In the genomic region with DNA sequence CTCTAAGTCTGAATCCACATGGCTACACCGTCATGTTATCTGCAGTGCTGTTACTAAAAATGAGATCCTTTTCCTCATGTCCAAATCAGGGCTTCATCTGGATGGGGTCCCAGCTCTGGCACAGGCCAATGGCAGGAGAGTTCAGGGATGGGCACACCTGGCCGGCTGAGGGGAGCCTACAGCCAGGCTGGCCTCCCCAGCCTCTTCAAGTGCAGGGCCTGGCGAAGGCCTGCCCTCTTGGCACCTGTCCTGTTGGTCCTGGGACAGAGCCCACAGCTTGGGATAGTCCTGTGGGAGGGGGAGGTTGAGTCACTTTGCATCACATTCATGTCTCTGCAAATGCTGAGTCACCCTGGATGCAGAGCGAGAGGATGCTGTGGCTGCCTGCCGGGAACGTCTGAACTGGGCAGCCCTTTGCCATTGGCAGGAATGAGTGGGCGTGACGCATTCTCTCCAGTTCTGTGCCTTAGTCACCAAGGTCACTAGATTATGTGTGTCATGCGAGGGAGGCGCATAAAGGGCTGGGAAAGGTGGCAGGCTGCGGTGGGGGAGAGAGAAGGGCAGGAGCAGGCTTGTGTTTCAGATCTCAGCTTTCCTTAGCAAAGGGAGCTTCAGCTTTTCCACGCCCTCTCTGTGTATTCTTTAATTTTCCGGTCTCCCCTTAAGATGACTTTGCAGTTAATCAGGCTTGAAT, we compare ENCODE assay signal across 1 cellular context.
TF ChIP-seq lines count a peak whose summit lies in the region.

No MANE protein-coding gene starts in this region.

TF ChIP-seq in K562, 482 proteins besides CTCF, POLR2A, EP300 and RAD21 (continued from another document and continues in another):
- TF ChIP-seq, protein P1, sequence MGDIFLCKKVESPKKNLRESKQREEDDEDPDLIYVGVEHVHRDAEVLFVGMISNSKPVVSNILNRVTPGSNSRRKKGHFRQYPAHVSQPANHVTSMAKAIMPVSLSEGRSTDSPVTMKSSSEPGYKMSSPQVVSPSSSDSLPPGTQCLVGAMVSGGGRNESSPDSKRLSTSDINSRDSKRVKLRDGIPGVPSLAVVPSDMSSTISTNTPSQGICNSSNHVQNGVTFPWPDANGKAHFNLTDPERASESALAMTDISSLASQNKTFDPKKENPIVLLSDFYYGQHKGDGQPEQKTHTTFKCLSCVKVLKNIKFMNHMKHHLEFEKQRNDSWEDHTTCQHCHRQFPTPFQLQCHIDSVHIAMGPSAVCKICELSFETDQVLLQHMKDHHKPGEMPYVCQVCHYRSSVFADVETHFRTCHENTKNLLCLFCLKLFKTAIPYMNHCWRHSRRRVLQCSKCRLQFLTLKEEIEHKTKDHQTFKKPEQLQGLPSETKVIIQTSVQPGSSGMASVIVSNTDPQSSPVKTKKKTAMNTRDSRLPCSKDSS (IDR thresholded peaks at IDR 0.05; ENCODE audit: low read depth, partially characterized antibody), result no peak
- TF ChIP-seq ZNF695 (CRISPR knock-in tag; IDR thresholded peaks at IDR 0.05), result no peak
- TF ChIP-seq GTF2E2 (tag; IDR thresholded peaks at IDR 0.05), result no peak
- peak; percentile 92 for TF ChIP-seq SETDB1 (IDR thresholded peaks at IDR 0.05; ENCODE audit: low read length)
- peak; percentile 98 for TF ChIP-seq CTBP1 (IDR thresholded peaks at IDR 0.05; ENCODE audit: borderline replicate concordance)
- peak; percentile 79 for TF ChIP-seq MAFF (IDR thresholded peaks at IDR 0.05; ENCODE audit: low read length)
- TF ChIP-seq, protein P2, sequence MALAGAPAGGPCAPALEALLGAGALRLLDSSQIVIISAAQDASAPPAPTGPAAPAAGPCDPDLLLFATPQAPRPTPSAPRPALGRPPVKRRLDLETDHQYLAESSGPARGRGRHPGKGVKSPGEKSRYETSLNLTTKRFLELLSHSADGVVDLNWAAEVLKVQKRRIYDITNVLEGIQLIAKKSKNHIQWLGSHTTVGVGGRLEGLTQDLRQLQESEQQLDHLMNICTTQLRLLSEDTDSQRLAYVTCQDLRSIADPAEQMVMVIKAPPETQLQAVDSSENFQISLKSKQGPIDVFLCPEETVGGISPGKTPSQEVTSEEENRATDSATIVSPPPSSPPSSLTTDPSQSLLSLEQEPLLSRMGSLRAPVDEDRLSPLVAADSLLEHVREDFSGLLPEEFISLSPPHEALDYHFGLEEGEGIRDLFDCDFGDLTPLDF (CRISPR knock-in tag; IDR thresholded peaks at IDR 0.05), result no peak
- no peak for TF ChIP-seq SMAD3 (CRISPR knock-in tag; conservative IDR thresholded peaks at IDR 0.05)
- TF ChIP-seq TEAD1 (CRISPR knock-in tag; IDR thresholded peaks at IDR 0.05), result no peak; a peak in 1 of 4 replicates
- TF ChIP-seq, protein P3, sequence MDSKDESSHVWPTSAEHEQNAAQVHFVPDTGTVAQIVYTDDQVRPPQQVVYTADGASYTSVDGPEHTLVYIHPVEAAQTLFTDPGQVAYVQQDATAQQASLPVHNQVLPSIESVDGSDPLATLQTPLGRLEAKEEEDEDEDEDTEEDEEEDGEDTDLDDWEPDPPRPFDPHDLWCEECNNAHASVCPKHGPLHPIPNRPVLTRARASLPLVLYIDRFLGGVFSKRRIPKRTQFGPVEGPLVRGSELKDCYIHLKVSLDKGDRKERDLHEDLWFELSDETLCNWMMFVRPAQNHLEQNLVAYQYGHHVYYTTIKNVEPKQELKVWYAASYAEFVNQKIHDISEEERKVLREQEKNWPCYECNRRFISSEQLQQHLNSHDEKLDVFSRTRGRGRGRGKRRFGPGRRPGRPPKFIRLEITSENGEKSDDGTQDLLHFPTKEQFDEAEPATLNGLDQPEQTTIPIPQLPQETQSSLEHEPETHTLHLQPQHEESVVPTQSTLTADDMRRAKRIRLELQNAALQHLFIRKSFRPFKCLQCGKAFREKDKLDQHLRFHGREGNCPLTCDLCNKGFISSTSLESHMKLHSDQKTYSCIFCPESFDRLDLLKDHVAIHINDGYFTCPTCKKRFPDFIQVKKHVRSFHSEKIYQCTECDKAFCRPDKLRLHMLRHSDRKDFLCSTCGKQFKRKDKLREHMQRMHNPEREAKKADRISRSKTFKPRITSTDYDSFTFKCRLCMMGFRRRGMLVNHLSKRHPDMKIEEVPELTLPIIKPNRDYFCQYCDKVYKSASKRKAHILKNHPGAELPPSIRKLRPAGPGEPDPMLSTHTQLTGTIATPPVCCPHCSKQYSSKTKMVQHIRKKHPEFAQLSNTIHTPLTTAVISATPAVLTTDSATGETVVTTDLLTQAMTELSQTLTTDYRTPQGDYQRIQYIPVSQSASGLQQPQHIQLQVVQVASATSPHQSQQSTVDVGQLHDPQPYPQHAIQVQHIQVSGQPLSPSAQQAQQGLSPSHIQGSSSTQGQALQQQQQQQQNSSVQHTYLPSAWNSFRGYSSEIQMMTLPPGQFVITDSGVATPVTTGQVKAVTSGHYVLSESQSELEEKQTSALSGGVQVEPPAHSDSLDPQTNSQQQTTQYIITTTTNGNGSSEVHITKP (IDR thresholded peaks at IDR 0.05; ENCODE audit: partially characterized antibody), result peak; percentile 58
- 0 out of 2 replicates have a peak, but pooled peaks have one; percentile 16 for TF ChIP-seq E2F3 (CRISPR knock-in tag; IDR thresholded peaks at IDR 0.05)
- no peak for TF ChIP-seq SRSF9 (IDR thresholded peaks at IDR 0.05; ENCODE audit: borderline replicate concordance, low read depth, low read length)
- TF ChIP-seq CXXC5 (CRISPR knock-in tag; IDR thresholded peaks at IDR 0.05), result no peak
- TF ChIP-seq, protein P4, sequence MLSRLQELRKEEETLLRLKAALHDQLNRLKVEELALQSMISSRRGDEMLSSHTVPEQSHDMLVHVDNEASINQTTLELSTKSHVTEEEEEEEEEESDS (CRISPR knock-in tag; IDR thresholded peaks at IDR 0.05), result no peak
- no peak for TF ChIP-seq ZNF707 (CRISPR knock-in tag; conservative IDR thresholded peaks at IDR 0.05)
- TF ChIP-seq PHF20 (IDR thresholded peaks at IDR 0.05; ENCODE audit: partially characterized antibody), result no peak
- TF ChIP-seq SMARCC2 (IDR thresholded peaks at IDR 0.05; ENCODE audit: low read depth), result peak; percentile 82
- TF ChIP-seq HDAC8 (tag; IDR thresholded peaks at IDR 0.05), result no peak
- no peak for TF ChIP-seq ZNF830 (CRISPR knock-in tag; IDR thresholded peaks at IDR 0.05)
- no peak for TF ChIP-seq PCBP1 (IDR thresholded peaks at IDR 0.05; ENCODE audit: low read depth, low read length, poor library complexity, severe bottlenecking)
- peak; percentile 78; the same call in 1 of the 2 replicates for TF ChIP-seq DPF2 (IDR thresholded peaks at IDR 0.05)
- no peak for TF ChIP-seq CHD1 (IDR thresholded peaks at IDR 0.05; ENCODE audit: low read length)
- no peak for TF ChIP-seq ZNF12 (CRISPR knock-in tag; IDR thresholded peaks at IDR 0.05)
- TF ChIP-seq POLR2AphosphoS2 (IDR thresholded peaks at IDR 0.05; ENCODE audit: low read length), result no peak
- TF ChIP-seq ZKSCAN3 (CRISPR knock-in tag; IDR thresholded peaks at IDR 0.05), result no peak
- TF ChIP-seq ZNF274 (IDR thresholded peaks at IDR 0.05; ENCODE audit: borderline replicate concordance, low read depth, low read length), result no peak
- TF ChIP-seq, protein P5, sequence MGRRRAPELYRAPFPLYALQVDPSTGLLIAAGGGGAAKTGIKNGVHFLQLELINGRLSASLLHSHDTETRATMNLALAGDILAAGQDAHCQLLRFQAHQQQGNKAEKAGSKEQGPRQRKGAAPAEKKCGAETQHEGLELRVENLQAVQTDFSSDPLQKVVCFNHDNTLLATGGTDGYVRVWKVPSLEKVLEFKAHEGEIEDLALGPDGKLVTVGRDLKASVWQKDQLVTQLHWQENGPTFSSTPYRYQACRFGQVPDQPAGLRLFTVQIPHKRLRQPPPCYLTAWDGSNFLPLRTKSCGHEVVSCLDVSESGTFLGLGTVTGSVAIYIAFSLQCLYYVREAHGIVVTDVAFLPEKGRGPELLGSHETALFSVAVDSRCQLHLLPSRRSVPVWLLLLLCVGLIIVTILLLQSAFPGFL (CRISPR knock-in tag; IDR thresholded peaks at IDR 0.05), result no peak
- TF ChIP-seq, protein P6, sequence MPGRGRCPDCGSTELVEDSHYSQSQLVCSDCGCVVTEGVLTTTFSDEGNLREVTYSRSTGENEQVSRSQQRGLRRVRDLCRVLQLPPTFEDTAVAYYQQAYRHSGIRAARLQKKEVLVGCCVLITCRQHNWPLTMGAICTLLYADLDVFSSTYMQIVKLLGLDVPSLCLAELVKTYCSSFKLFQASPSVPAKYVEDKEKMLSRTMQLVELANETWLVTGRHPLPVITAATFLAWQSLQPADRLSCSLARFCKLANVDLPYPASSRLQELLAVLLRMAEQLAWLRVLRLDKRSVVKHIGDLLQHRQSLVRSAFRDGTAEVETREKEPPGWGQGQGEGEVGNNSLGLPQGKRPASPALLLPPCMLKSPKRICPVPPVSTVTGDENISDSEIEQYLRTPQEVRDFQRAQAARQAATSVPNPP (IDR thresholded peaks at IDR 0.05; ENCODE audit: borderline replicate concordance, insufficient read depth, insufficient read length), result no peak
- no peak for TF ChIP-seq BMI1 (IDR thresholded peaks at IDR 0.05; ENCODE audit: low read length)
- no peak for TF ChIP-seq PHB (CRISPR knock-in tag; IDR thresholded peaks at IDR 0.05)
- no peak for TF ChIP-seq NCOA4 (IDR thresholded peaks at IDR 0.05; ENCODE audit: partially characterized antibody)
- TF ChIP-seq, protein P7, sequence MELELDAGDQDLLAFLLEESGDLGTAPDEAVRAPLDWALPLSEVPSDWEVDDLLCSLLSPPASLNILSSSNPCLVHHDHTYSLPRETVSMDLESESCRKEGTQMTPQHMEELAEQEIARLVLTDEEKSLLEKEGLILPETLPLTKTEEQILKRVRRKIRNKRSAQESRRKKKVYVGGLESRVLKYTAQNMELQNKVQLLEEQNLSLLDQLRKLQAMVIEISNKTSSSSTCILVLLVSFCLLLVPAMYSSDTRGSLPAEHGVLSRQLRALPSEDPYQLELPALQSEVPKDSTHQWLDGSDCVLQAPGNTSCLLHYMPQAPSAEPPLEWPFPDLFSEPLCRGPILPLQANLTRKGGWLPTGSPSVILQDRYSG (tag; conservative IDR thresholded peaks at IDR 0.05; ENCODE audit: low read depth), result no peak
- no peak for TF ChIP-seq SP2 (IDR thresholded peaks at IDR 0.05; ENCODE audit: extremely low read depth, low read depth, low read length, poor library complexity, severe bottlenecking)
- no peak for TF ChIP-seq ZNF76 (CRISPR knock-in tag; IDR thresholded peaks at IDR 0.05; ENCODE audit: borderline replicate concordance)
- no peak for TF ChIP-seq PRMT5 (CRISPR knock-in tag; IDR thresholded peaks at IDR 0.05)
- no peak for TF ChIP-seq GABPB1 (CRISPR knock-in tag; IDR thresholded peaks at IDR 0.05)
- TF ChIP-seq, protein P8, sequence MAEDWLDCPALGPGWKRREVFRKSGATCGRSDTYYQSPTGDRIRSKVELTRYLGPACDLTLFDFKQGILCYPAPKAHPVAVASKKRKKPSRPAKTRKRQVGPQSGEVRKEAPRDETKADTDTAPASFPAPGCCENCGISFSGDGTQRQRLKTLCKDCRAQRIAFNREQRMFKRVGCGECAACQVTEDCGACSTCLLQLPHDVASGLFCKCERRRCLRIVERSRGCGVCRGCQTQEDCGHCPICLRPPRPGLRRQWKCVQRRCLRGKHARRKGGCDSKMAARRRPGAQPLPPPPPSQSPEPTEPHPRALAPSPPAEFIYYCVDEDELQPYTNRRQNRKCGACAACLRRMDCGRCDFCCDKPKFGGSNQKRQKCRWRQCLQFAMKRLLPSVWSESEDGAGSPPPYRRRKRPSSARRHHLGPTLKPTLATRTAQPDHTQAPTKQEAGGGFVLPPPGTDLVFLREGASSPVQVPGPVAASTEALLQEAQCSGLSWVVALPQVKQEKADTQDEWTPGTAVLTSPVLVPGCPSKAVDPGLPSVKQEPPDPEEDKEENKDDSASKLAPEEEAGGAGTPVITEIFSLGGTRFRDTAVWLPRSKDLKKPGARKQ (CRISPR knock-in tag; IDR thresholded peaks at IDR 0.05), result no peak
- no peak for TF ChIP-seq ZNF717 (CRISPR knock-in tag; IDR thresholded peaks at IDR 0.05)
- TF ChIP-seq, protein P9, sequence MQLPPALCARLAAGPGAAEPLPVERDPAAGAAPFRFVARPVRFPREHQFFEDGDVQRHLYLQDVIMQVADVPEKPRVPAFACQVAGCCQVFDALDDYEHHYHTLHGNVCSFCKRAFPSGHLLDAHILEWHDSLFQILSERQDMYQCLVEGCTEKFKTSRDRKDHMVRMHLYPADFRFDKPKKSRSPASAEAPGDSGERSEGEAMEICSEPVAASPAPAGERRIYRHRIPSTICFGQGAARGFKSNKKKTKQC (CRISPR knock-in tag; IDR thresholded peaks at IDR 0.05), result no peak
- TF ChIP-seq CBX1 (IDR thresholded peaks at IDR 0.05; ENCODE audit: low read depth), result no peak
- TF ChIP-seq EP400 (IDR thresholded peaks at IDR 0.05), result peak; percentile 34; the same call in 1 of the 2 replicates
- no peak for TF ChIP-seq RAD51 (IDR thresholded peaks at IDR 0.05; ENCODE audit: borderline replicate concordance, low read depth)
- TF ChIP-seq, protein P10, sequence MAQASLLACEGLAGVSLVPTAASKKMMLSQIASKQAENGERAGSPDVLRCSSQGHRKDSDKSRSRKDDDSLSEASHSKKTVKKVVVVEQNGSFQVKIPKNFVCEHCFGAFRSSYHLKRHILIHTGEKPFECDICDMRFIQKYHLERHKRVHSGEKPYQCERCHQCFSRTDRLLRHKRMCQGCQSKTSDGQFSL (CRISPR knock-in tag; IDR thresholded peaks at IDR 0.05), result no peak
- TF ChIP-seq, protein P10 (tag; IDR thresholded peaks at IDR 0.05), result no peak
- TF ChIP-seq, protein P11, sequence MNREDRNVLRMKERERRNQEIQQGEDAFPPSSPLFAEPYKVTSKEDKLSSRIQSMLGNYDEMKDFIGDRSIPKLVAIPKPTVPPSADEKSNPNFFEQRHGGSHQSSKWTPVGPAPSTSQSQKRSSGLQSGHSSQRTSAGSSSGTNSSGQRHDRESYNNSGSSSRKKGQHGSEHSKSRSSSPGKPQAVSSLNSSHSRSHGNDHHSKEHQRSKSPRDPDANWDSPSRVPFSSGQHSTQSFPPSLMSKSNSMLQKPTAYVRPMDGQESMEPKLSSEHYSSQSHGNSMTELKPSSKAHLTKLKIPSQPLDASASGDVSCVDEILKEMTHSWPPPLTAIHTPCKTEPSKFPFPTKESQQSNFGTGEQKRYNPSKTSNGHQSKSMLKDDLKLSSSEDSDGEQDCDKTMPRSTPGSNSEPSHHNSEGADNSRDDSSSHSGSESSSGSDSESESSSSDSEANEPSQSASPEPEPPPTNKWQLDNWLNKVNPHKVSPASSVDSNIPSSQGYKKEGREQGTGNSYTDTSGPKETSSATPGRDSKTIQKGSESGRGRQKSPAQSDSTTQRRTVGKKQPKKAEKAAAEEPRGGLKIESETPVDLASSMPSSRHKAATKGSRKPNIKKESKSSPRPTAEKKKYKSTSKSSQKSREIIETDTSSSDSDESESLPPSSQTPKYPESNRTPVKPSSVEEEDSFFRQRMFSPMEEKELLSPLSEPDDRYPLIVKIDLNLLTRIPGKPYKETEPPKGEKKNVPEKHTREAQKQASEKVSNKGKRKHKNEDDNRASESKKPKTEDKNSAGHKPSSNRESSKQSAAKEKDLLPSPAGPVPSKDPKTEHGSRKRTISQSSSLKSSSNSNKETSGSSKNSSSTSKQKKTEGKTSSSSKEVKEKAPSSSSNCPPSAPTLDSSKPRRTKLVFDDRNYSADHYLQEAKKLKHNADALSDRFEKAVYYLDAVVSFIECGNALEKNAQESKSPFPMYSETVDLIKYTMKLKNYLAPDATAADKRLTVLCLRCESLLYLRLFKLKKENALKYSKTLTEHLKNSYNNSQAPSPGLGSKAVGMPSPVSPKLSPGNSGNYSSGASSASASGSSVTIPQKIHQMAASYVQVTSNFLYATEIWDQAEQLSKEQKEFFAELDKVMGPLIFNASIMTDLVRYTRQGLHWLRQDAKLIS (CRISPR knock-in tag; IDR thresholded peaks at IDR 0.05), result no peak
- TF ChIP-seq FOXA1 (IDR thresholded peaks at IDR 0.05; ENCODE audit: borderline replicate concordance), result no peak
